ENCODE assay signal across 14 cellular contexts in the genomic region with DNA sequence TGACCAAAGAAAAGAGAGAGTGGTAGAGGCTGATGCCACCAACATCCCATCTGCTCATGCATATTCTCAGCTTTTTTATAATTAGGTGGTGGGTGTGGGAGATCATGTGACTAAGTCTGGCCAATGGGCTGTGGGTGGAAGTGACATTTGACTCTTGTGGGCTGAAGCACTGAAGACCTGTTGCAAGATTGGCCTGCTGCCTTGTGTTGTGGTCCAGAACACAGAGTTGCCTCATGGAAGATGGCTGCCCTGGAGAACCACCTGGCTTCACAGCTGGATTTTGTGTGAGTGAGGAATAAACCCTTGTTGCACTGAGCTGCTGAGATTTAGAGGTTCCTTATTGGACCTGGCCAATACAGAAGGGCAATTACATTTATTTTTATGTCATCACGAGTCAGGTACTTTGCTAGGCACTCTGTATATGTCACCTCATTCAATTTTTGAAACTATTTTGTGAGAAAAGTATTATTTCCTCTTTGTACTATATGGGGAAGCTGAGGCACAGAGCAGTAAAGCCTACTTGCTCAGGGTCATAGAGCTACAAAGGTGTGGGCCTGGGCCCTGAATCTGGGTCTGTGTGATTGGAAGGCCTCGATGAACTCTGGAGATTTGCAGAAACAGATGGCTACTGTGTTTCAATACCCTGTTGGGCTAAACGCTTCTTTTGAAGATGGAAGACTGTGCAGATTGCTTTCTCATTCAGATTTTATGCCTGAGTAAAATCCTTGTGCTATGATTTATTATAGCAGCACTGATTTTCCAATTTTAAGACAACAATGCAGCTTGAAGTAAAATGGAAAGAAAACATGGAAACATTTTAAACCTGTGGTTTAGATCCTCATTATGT.
DNase-seq lines count a peak whose midpoint lies in the region; ATAC-seq and TF ChIP-seq lines count a peak whose summit lies in the region.
"Had no signal": no experiment of that assay in that cellular context is flagged by ENCODE, and none has a peak within 500 bp of the region (broad histone marks: within the 10 kb centered on the region; RNA-seq: fewer than 3 reads in every experiment).

No MANE protein-coding gene starts in this region.

- no peaks in the 10 kb centered on the region for H3K36me3 Mint-ChIP-seq in immature natural killer cell
- H3K36me3 Mint-ChIP-seq: activated naive CD4-positive, alpha-beta T cell treated with anti-CD3 and anti-CD28 coated beads, Interleukin-2, amount 10 ng/mL, durations not matched to agents 7 days and 5 days had no signal

- no peaks in the 10 kb centered on the region for H3K4me1 Mint-ChIP-seq in immature natural killer cell

- no peaks in the 10 kb centered on the region for H3K4me1 ChIP-seq in HEK293 (ENCODE audit: control insufficient read depth, insufficient read depth, low read length)
- H3K4me1 ChIP-seq: prostate gland had no signal

- CTCF ChIA-PET in HEK293 (lab: Yijun Ruan, JAX), result interaction anchor here (0.6 kb wide), 1 partner anchor 450 kb away, joined by 6 read pairs; no protein-coding TSS in a partner anchor

- in situ Hi-C loops in SK-MEL-5 (cut with HindIII; ENCODE audit: low pct_unique_long_range_greater_than_20kb, low sequenced_read_pairs), result no loop called here

- no peak overlapping the region for H3K4me3 Mint-ChIP-seq in immature natural killer cell
- H3K4me3 Mint-ChIP-seq: activated naive CD4-positive, alpha-beta T cell treated with anti-CD3 and anti-CD28 coated beads, Interleukin-2, amount 10 ng/mL, durations not matched to agents 7 days and 5 days; stimulated activated naive CD8-positive, alpha-beta T cell treated with anti-CD3 and anti-CD28 coated beads, Interleukin-15, Interleukin-2, amounts not matched to agents 100 ng/mL and 50 ng/mL, for 24 hours had no signal

- DNase-seq in CD1c-positive myeloid dendritic cell (ENCODE audit: extremely low spot score) (peak; percentile 10), SK-MEL-5 (ENCODE audit: low read depth, low spot score) (peak; percentile 8), fibroblast of pulmonary artery (ENCODE audit: low read depth) (peak; percentile 65), immature natural killer cell (no peak)
- DNase-seq: activated naive CD4-positive, alpha-beta T cell treated with anti-CD3 and anti-CD28 coated beads, Interleukin-2, amount 10 ng/mL, durations not matched to agents 7 days and 5 days; mucosa of descending colon; NCI-H345; stimulated activated CD4-positive, alpha-beta T cell treated with anti-CD3 and anti-CD28 coated beads, Interleukin-4, amount 100 ng/mL, for 24 hours had no signal

- H3K27ac Mint-ChIP-seq in immature natural killer cell, result no peak overlapping the region
- H3K27ac Mint-ChIP-seq: activated naive CD4-positive, alpha-beta T cell treated with anti-CD3 and anti-CD28 coated beads, Interleukin-2, amount 10 ng/mL, durations not matched to agents 7 days and 5 days; stimulated activated naive CD8-positive, alpha-beta T cell treated with anti-CD3 and anti-CD28 coated beads, Interleukin-15, Interleukin-2, amounts not matched to agents 100 ng/mL and 50 ng/mL, for 24 hours had no signal

- no peak for ATAC-seq in HG03521 (IDR thresholded peaks at IDR 0.05; ENCODE audit: unreplicated experiment)
- no peak for ATAC-seq in HG03469 (IDR thresholded peaks at IDR 0.05; ENCODE audit: unreplicated experiment)
- no peak for ATAC-seq in HG03095 (IDR thresholded peaks at IDR 0.05; ENCODE audit: unreplicated experiment)
- ATAC-seq: mucosa of descending colon had no signal

- H3K9me3 ChIP-seq in HEK293 (ENCODE audit: control insufficient read depth, insufficient read depth, low read depth, low read length), result no peaks in the 10 kb centered on the region
- H3K9me3 ChIP-seq: mucosa of descending colon, prostate gland had no signal

- POLR2A ChIA-PET in HEK293 (lab: Yijun Ruan, JAX), result no interaction called here

- peaks cover 2 to 5% (median 4%) of the 10 kb centered on the region in 3 donors for H3K27me3 Mint-ChIP-seq in immature natural killer cell (ENCODE audit: low read depth in 3 of 3)

- peaks cover 0 to 1% (median 0%) of the 10 kb centered on the region in 6 donors for H3K9me3 Mint-ChIP-seq in immature natural killer cell
- H3K9me3 Mint-ChIP-seq: activated naive CD4-positive, alpha-beta T cell treated with anti-CD3 and anti-CD28 coated beads, Interleukin-2, amount 10 ng/mL, durations not matched to agents 7 days and 5 days; stimulated activated naive CD8-positive, alpha-beta T cell treated with anti-CD3 and anti-CD28 coated beads, Interleukin-15, Interleukin-2, amounts not matched to agents 100 ng/mL and 50 ng/mL, for 24 hours had no signal

- no peak for TF ChIP-seq CTCF in HEK293 (tag by site-specific recombination; IDR thresholded peaks at IDR 0.05)
- TF ChIP-seq CTCF in fibroblast of pulmonary artery (IDR thresholded peaks at IDR 0.05; ENCODE audit: low read length, missing control alignments), result no peak

- no peaks in the 10 kb centered on the region for H3K36me3 ChIP-seq in HEK293 (ENCODE audit: control insufficient read depth in 2 of 2, insufficient read depth in 1 of 2, low read length in 2 of 2)
- H3K36me3 ChIP-seq: prostate gland had no signal

- H3K27ac ChIP-seq in HEK293 (ENCODE audit: extremely low read depth, low read depth, low read length), result no peak overlapping the region
- H3K27ac ChIP-seq: prostate gland had no signal

- H3K4me3 ChIP-seq in HEK293 (ENCODE audit: low read depth, low read length), result no peak overlapping the region
- no peak overlapping the region for H3K4me3 ChIP-seq in fibroblast of pulmonary artery (replicated peaks; ENCODE audit: low read depth, low read length)
- H3K4me3 ChIP-seq: mucosa of descending colon, prostate gland had no signal

TF ChIP-seq in HEK293, 187 proteins besides CTCF, POLR2A, EP300 and RAD21:
- TF ChIP-seq, protein P1, sequence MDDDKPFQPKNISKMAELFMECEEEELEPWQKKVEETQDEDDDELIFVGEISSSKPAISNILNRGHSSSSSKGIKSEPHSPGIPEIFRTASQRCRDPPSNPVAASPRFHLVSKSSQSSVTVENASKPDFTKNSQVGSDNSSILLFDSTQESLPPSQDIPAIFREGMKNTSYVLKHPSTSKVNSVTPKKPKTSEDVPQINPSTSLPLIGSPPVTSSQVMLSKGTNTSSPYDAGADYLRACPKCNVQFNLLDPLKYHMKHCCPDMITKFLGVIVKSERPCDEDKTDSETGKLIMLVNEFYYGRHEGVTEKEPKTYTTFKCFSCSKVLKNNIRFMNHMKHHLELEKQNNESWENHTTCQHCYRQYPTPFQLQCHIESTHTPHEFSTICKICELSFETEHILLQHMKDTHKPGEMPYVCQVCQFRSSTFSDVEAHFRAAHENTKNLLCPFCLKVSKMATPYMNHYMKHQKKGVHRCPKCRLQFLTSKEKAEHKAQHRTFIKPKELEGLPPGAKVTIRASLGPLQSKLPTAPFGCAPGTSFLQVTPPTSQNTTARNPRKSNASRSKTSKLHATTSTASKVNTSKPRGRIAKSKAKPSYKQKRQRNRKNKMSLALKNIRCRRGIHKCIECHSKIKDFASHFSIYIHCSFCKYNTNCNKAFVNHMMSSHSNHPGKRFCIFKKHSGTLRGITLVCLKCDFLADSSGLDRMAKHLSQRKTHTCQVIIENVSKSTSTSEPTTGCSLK (tag by site-specific recombination; IDR thresholded peaks at IDR 0.05), result no peak
- TF ChIP-seq ZNF510 (tag by site-specific recombination; IDR thresholded peaks at IDR 0.05; ENCODE audit: insufficient replicate concordance) (no peak), KLF8 (tag by site-specific recombination; IDR thresholded peaks at IDR 0.05) (no peak), ZFHX2 (tag by site-specific recombination; conservative IDR thresholded peaks at IDR 0.05) (no peak), SCRT2 (tag by site-specific recombination; IDR thresholded peaks at IDR 0.05) (peak; percentile 58), SCRT1 (tag by site-specific recombination; IDR thresholded peaks at IDR 0.05; ENCODE audit: borderline replicate concordance) (0 out of 2 replicates have a peak, but pooled peaks have one; percentile 36), ZNF521 (tag by site-specific recombination; IDR thresholded peaks at IDR 0.05) (no peak)
- TF ChIP-seq, protein P2, sequence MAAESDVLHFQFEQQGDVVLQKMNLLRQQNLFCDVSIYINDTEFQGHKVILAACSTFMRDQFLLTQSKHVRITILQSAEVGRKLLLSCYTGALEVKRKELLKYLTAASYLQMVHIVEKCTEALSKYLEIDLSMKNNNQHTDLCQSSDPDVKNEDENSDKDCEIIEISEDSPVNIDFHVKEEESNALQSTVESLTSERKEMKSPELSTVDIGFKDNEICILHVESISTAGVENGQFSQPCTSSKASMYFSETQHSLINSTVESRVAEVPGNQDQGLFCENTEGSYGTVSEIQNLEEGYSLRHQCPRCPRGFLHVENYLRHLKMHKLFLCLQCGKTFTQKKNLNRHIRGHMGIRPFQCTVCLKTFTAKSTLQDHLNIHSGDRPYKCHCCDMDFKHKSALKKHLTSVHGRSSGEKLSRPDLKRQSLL (tag by site-specific recombination; IDR thresholded peaks at IDR 0.05), result no peak

Comparison
In these comparisons a context has a peak if more than half of its experiments do, and no peak if none do; other contexts are left out.
1. DNase-seq: peak in CD1c-positive myeloid dendritic cell (single experiment), SK-MEL-5 (single experiment) and fibroblast of pulmonary artery (single experiment); none in immature natural killer cell (0 of 3).